ENCODE assay signal across 8 cellular contexts in genomic region chr1:115545791-115546733, GRCh38.
A peak's percentile ranks its signal among the peaks of the same experiment; 100 is the strongest.
DNase-seq lines count a peak whose midpoint lies in the region; ATAC-seq, FAIRE-seq and TF ChIP-seq lines count a peak whose summit lies in the region.

No MANE protein-coding gene starts in this region.

- H3K4me3 Mint-ChIP-seq in T-helper 2 cell treated with Interferon-gamma antibody and Interleukin-4, amounts not matched to agents 5 μg/mL and 100 μg/mL, for 36 hours = no peak overlapping the region

- H3K36me3 ChIP-seq in HUES6 (ENCODE audit: control insufficient read depth, insufficient read depth, low read length) (no peaks in the 10 kb centered on the region), K562 (ENCODE audit: control insufficient read depth, insufficient read depth, low read length) (no peaks in the 10 kb centered on the region), keratinocyte (ENCODE audit: control insufficient read depth in 2 of 2, extremely low read depth in 1 of 2, insufficient read depth in 2 of 2, low read length in 2 of 2) (no peaks in the 10 kb centered on the region), upper lobe of right lung (no peaks in the 10 kb centered on the region)

- H3K36me3 Mint-ChIP-seq in T-helper 2 cell treated with Interferon-gamma antibody and Interleukin-4, amounts not matched to agents 5 μg/mL and 100 μg/mL, for 36 hours (ENCODE audit: low read depth) = no peaks in the 10 kb centered on the region

- dilution Hi-C loops in keratinocyte (cut with MboI; ENCODE audit: extremely low pct_ligation_motif_present, low sequenced_read_pairs) = no loop called here

- in situ Hi-C loops in K562 (cut with MboI) = no loop called here

- H3K27me3 Mint-ChIP-seq in T-helper 2 cell treated with Interferon-gamma antibody and Interleukin-4, amounts not matched to agents 5 μg/mL and 100 μg/mL, for 36 hours (ENCODE audit: low read depth) = no peaks in the 10 kb centered on the region

- H3K4me1 Mint-ChIP-seq in T-helper 2 cell treated with Interferon-gamma antibody and Interleukin-4, amounts not matched to agents 5 μg/mL and 100 μg/mL, for 36 hours (ENCODE audit: low read depth) = no peaks in the 10 kb centered on the region

- POLR2A ChIA-PET in K562 (lab: Yijun Ruan, JAX) = interaction anchor here (0.7 kb wide), 1 partner anchor 409 kb away, joined by 4 read pairs; no protein-coding TSS in a partner anchor

- TF ChIP-seq CTCF in K562 (IDR thresholded peaks at IDR 0.05 in 2 of 3, conservative IDR thresholded peaks at IDR 0.05 in 1 of 3; ENCODE audit: insufficient read depth in 2 of 3, low read depth in 1 of 3, low read length in 3 of 3) (peak; percentile 60 to 64 (median 61)), keratinocyte (optimal IDR thresholded peaks at IDR 0.05 in 1 of 3, IDR thresholded peaks at IDR 0.05 in 1 of 3, conservative IDR thresholded peaks at IDR 0.05 in 1 of 3; ENCODE audit: extremely low read depth in 1 of 3, insufficient read depth in 2 of 3, low read length in 3 of 3) (peak; percentile 76 to 96 (median 90)), upper lobe of right lung (IDR thresholded peaks at IDR 0.05) (peak; percentile 50)

- H3K4me1 ChIP-seq in HUES6 (ENCODE audit: control insufficient read depth, insufficient read depth, low read length) (peaks cover 16% of the 10 kb centered on the region), K562 (replicated peaks in 1 of 2; ENCODE audit: control insufficient read depth in 2 of 2, insufficient read depth in 2 of 2, low read length in 2 of 2) (no peaks in the 10 kb centered on the region), keratinocyte (ENCODE audit: control insufficient read depth, extremely low read depth, insufficient read depth, low read length) (peaks cover 23% of the 10 kb centered on the region), upper lobe of right lung (peaks cover 5% of the 10 kb centered on the region)

- H3K9me3 Mint-ChIP-seq in T-helper 2 cell treated with Interferon-gamma antibody and Interleukin-4, amounts not matched to agents 5 μg/mL and 100 μg/mL, for 36 hours = no peaks in the 10 kb centered on the region

- FAIRE-seq in K562 (lab: Jason Lieb, UNC) = no peak
- FAIRE-seq in keratinocyte (lab: Jason Lieb, UNC) = peak; percentile 96

- no peak for TF ChIP-seq EP300 in K562 (IDR thresholded peaks at IDR 0.05; ENCODE audit: low read length)

- 2% methylated on average over 9 of the region's 9 CpGs for whole genome bisulfite sequencing in K562 (ENCODE audit: insufficient coverage, low coverage, missing lambda C conversion rate)

- intact Hi-C loops in K562 (cut with micrococcal nuclease) (no loop called here), upper lobe of right lung (cut with DNase I) (no loop called here)

- H2AFZ ChIP-seq in K562 (ENCODE audit: low read depth, low read length) = no peak overlapping the region
- H2AFZ ChIP-seq in keratinocyte (ENCODE audit: control insufficient read depth, low read length) = peak overlapping the region; percentile 5

- peak overlapping the region; percentile 67 for H3K9ac ChIP-seq in HUES6 (ENCODE audit: low read length)
- H3K9ac ChIP-seq in K562 (ENCODE audit: insufficient read depth in 1 of 2, low read depth in 2 of 2, low read length in 2 of 2) = no peak overlapping the region
- peak overlapping the region; percentile 70 for H3K9ac ChIP-seq in keratinocyte (ENCODE audit: control insufficient read depth, extremely low read depth, insufficient read depth, low read length)

- H3K9me3 ChIP-seq in HUES6 (ENCODE audit: control insufficient read depth, insufficient read depth, low read depth, low read length) (no peaks in the 10 kb centered on the region), K562 (replicated peaks; ENCODE audit: control insufficient read depth, insufficient read depth, low read depth, low read length) (no peaks in the 10 kb centered on the region), keratinocyte (ENCODE audit: control insufficient read depth, low read depth, low read length) (no peaks in the 10 kb centered on the region), upper lobe of right lung (no peaks in the 10 kb centered on the region)

- DNase-seq in NCI-H2171 treated with DMSO at 0.1 percent for 48 hours (lab: John Stamatoyannopoulos, UW) = peak; percentile 2
- DNase-seq in NCI-H2171 (lab: John Stamatoyannopoulos, UW) = no peak
- peak; percentile 20 to 30 (median 28) for DNase-seq in K562 (ENCODE audit: extremely low read depth in 1 of 4, low spot score in 3 of 4)
- peak; percentile 93 for DNase-seq in keratinocyte (ENCODE audit: low read depth, low spot score)
- DNase-seq in upper lobe of right lung = no peak
- DNase-seq in MV-4-11 (lab: John Stamatoyannopoulos, UW) = no peak
- no peak for DNase-seq in T-helper 2 cell treated with Interferon-gamma antibody and Interleukin-4, amounts not matched to agents 5 μg/mL and 100 μg/mL, for 36 hours (ENCODE audit: low spot score)

- H3K9me1 ChIP-seq in K562 (ENCODE audit: control insufficient read depth, insufficient read depth, low read length) = no peaks in the 10 kb centered on the region
- H3K9me1 ChIP-seq in keratinocyte (ENCODE audit: control insufficient read depth, extremely low read depth, insufficient read depth, low read length) = no peaks in the 10 kb centered on the region

- H3K4me2 ChIP-seq in K562 (ENCODE audit: insufficient read depth, low read length) (no peak overlapping the region), keratinocyte (ENCODE audit: control insufficient read depth, extremely low read depth, insufficient read depth, low read depth, low read length) (peak overlapping the region; percentile 47)

- H3K27me3 ChIP-seq in HUES6 (ENCODE audit: control insufficient read depth, insufficient read depth, low read length) (no peaks in the 10 kb centered on the region), K562 (ENCODE audit: control insufficient read depth in 2 of 2, insufficient read depth in 2 of 2, low read length in 2 of 2) (peaks cover 4% of the 10 kb centered on the region in 2 experiments; a peak in 1 of 5 replicates), keratinocyte (ENCODE audit: control insufficient read depth, extremely low read depth, insufficient read depth, low read length) (no peaks in the 10 kb centered on the region), upper lobe of right lung (no peaks in the 10 kb centered on the region)

- H3K79me2 ChIP-seq in K562 (ENCODE audit: control insufficient read depth, insufficient read depth, low read length) (no peaks in the 10 kb centered on the region), keratinocyte (ENCODE audit: control insufficient read depth, insufficient read depth, low read length) (no peaks in the 10 kb centered on the region)

- TF ChIP-seq RAD21 in K562 (CRISPR knock-in tag; conservative IDR thresholded peaks at IDR 0.05 in 1 of 2, IDR thresholded peaks at IDR 0.05 in 1 of 2) = peak in 1 of 2 experiments; percentile 64; a peak in 2 of 4 replicates

- CTCF ChIA-PET in K562 (lab: Yijun Ruan, JAX; ENCODE audit: low intra/inter-chr PET ratio) = no interaction called here

- H3K27ac ChIP-seq in HUES6 (ENCODE audit: low read depth, low read length) (peak overlapping the region; percentile 66; the same call in 1 of the 2 replicates), K562 (ENCODE audit: extremely low read depth, low read depth, low read length) (no peak overlapping the region), keratinocyte (ENCODE audit: control insufficient read depth, insufficient read depth, low read length) (peak overlapping the region; percentile 80), upper lobe of right lung (peak overlapping the region; percentile 49)

- no TSS peak for BruUV-seq in K562 (replicated peaks; lab: Mats Ljungman, UMichigan)

- peak; percentile 85 for ATAC-seq in K562
- ATAC-seq in upper lobe of right lung = peak; percentile 74

- no peak overlapping the region for H3K27ac Mint-ChIP-seq in T-helper 2 cell treated with Interferon-gamma antibody and Interleukin-4, amounts not matched to agents 5 μg/mL and 100 μg/mL, for 36 hours

- no peak for TF ChIP-seq POLR2A in K562 (conservative IDR thresholded peaks at IDR 0.05)

- H4K20me1 ChIP-seq in K562 (replicated peaks; ENCODE audit: control insufficient read depth, insufficient read depth, low read length) (no peaks in the 10 kb centered on the region; the same call in 1 of the 2 replicates), keratinocyte (ENCODE audit: control insufficient read depth, extremely low read depth, insufficient read depth, low read length) (no peaks in the 10 kb centered on the region)

- H3K4me3 ChIP-seq in HUES6 (ENCODE audit: low read depth, low read length) (peak overlapping the region; percentile 16; the same call in 1 of the 2 replicates), K562 (no peak overlapping the region), keratinocyte (ENCODE audit: control insufficient read depth in 2 of 3, extremely low read depth in 1 of 3, insufficient read depth in 2 of 3, low read depth in 1 of 3, low read length in 3 of 3) (peak overlapping the region in 2 of 3 experiments; percentile 5 to 9), upper lobe of right lung (no peak overlapping the region)

TF ChIP-seq in K562, 482 proteins besides CTCF, POLR2A, EP300 and RAD21:
- TF ChIP-seq SMC3 (conservative IDR thresholded peaks at IDR 0.05; ENCODE audit: insufficient read depth, low read depth, low read length) (peak; percentile 40), ZC3H8 (IDR thresholded peaks at IDR 0.05) (no peak), SPI1 (IDR thresholded peaks at IDR 0.05; ENCODE audit: borderline replicate concordance, low read depth, low read length) (peak; percentile 85; the same call in 1 of the 2 replicates), ZNF174 (CRISPR knock-in tag; IDR thresholded peaks at IDR 0.05) (no peak)

Comparison
In these comparisons a context has a peak if more than half of its experiments do, and no peak if none do; other contexts are left out.
1. DNase-seq: peak in NCI-H2171 treated with DMSO at 0.1 percent for 48 hours (single experiment), K562 (4 of 4) and keratinocyte (single experiment); none in NCI-H2171 (single experiment), upper lobe of right lung (single experiment), MV-4-11 (single experiment) and T-helper 2 cell treated with Interferon-gamma antibody and Interleukin-4, amounts not matched to agents 5 μg/mL and 100 μg/mL, for 36 hours (single experiment).
2. H3K4me3 ChIP-seq: peak in HUES6 (single experiment) and keratinocyte (2 of 3); none in K562 (single experiment) and upper lobe of right lung (single experiment).
3. H3K9ac ChIP-seq: peak in HUES6 (single experiment) and keratinocyte (single experiment); none in K562 (0 of 2).
4. Peak in every context shown above with its lines, with median percentiles within 50 percentile points of each other: CTCF ChIP-seq.